16 cellular contexts compared by ENCODE assay signal in genomic region chr20:15487682-15488081, GRCh38.
A peak's percentile ranks its signal among the peaks of the same experiment; 100 is the strongest.
DNase-seq lines count a peak whose midpoint lies in the region; TF ChIP-seq lines count a peak whose summit lies in the region.
"Had no signal": no experiment of that assay in that cellular context is flagged by ENCODE, and none has a peak within 500 bp of the region (broad histone marks: within the 10 kb centered on the region; RNA-seq: fewer than 3 reads in every experiment).

No MANE protein-coding gene starts in this region.

- H3K79me1 ChIP-seq in trophoblast cell (ENCODE audit: low read length) = no peaks in the 10 kb centered on the region

- H3K4me3 ChIP-seq in Caco-2 (ENCODE audit: low read depth, low read length) (no peak overlapping the region), SJCRH30 (no peak overlapping the region), trophoblast cell (ENCODE audit: low read depth, low read length) (no peak overlapping the region)

- no peaks in the 10 kb centered on the region for H3K79me2 ChIP-seq in trophoblast cell (ENCODE audit: control insufficient read depth, insufficient read depth, low read length, poor library complexity)

- no peak overlapping the region for H2AFZ ChIP-seq in trophoblast cell (ENCODE audit: insufficient read depth, low read length, poor library complexity)

- no peak overlapping the region for H3K4me2 ChIP-seq in trophoblast cell (ENCODE audit: low read length)

- no peak overlapping the region for H3K14ac ChIP-seq in trophoblast cell (ENCODE audit: low read length)

- peak; percentile 55 to 69 for DNase-seq in Caco-2
- peak; percentile 3 for DNase-seq in EH (ENCODE audit: low read depth)
- peak; percentile 34 to 42 for DNase-seq in SJCRH30
- peak; percentile 30 to 52 for DNase-seq in trophoblast cell
- no peak for DNase-seq in activated CD4-positive, alpha-beta T cell treated with anti-CD3 and anti-CD28 coated beads, Interleukin-2, amount 50 U/mL, for 48 hours
- no peak for DNase-seq in DMS79 (lab: John Stamatoyannopoulos, UW)
- no peak for DNase-seq in NCI-H2196 (lab: John Stamatoyannopoulos, UW; ENCODE audit: unreplicated experiment)
- DNase-seq: ACHN; BE2C; C1 segment of cervical spinal cord; CD4-positive, CD25-positive, alpha-beta regulatory T cell; CD8-positive, alpha-beta memory T cell; COR-L47; DMS153; DMS79 treated with DMSO at 0.1 percent for 48 hours; H9 had no signal

- no peak overlapping the region for H3K18ac ChIP-seq in trophoblast cell (ENCODE audit: low read length)

- H3K9me3 ChIP-seq in Caco-2 (0 out of 2 replicates have a peak, but pooled peaks cover 10% of the 10 kb centered on the region), SJCRH30 (replicated peaks) (no peaks in the 10 kb centered on the region), trophoblast cell (ENCODE audit: insufficient read depth, low read depth, low read length) (no peaks in the 10 kb centered on the region)
- H3K9me3 ChIP-seq: BE2C had no signal

- H3K36me3 ChIP-seq in Caco-2 (ENCODE audit: control insufficient read depth, insufficient read depth, low read length) = no peaks in the 10 kb centered on the region
- no peaks in the 10 kb centered on the region for H3K36me3 ChIP-seq in SJCRH30
- no peaks in the 10 kb centered on the region for H3K36me3 ChIP-seq in trophoblast cell (ENCODE audit: control insufficient read depth in 1 of 2, insufficient read depth in 2 of 2, low read length in 2 of 2)
- H3K36me3 ChIP-seq: BE2C had no signal

- peak overlapping the region; percentile 29; the same call in 1 of the 2 replicates for H3K27ac ChIP-seq in SJCRH30
- H3K27ac ChIP-seq in trophoblast cell (ENCODE audit: low read depth, low read length) = no peak overlapping the region

- POLR2A ChIA-PET in Caco-2 (lab: Charles Lee) = interaction anchor here (1.2 kb wide), 1 partner anchor 11 kb away, joined by 6 read pairs; no protein-coding TSS in a partner anchor

- H3K27me3 Mint-ChIP-seq in Caco-2 (ENCODE audit: insufficient read depth, unreplicated experiment) = no peaks in the 10 kb centered on the region
- H3K27me3 Mint-ChIP-seq: CD4-positive, CD25-positive, alpha-beta regulatory T cell; CD8-positive, alpha-beta memory T cell had no signal

- H3K27me3 ChIP-seq in Caco-2 (replicated peaks; ENCODE audit: control insufficient read depth, insufficient read depth, low read length) = no peaks in the 10 kb centered on the region
- H3K27me3 ChIP-seq in SJCRH30 = no peaks in the 10 kb centered on the region
- no peaks in the 10 kb centered on the region for H3K27me3 ChIP-seq in trophoblast cell (ENCODE audit: insufficient read depth, low read length)
- H3K27me3 ChIP-seq: BE2C had no signal

- H3K9ac ChIP-seq in trophoblast cell (ENCODE audit: low read length) = no peak overlapping the region

- CTCF ChIA-PET in Caco-2 (lab: Charles Lee) = interaction anchor here (0.8 kb wide), 1 partner anchor 166 kb away, joined by 3 read pairs; no protein-coding TSS in a partner anchor

- H4K91ac ChIP-seq in trophoblast cell (ENCODE audit: low read depth, low read length) = no peak overlapping the region

- peaks cover 41% of the 10 kb centered on the region for H3K4me1 Mint-ChIP-seq in Caco-2 (ENCODE audit: low read depth, unreplicated experiment)
- H3K4me1 Mint-ChIP-seq: CD4-positive, CD25-positive, alpha-beta regulatory T cell; CD8-positive, alpha-beta memory T cell had no signal

- H4K8ac ChIP-seq in trophoblast cell (ENCODE audit: low read depth, low read length) = no peak overlapping the region

- no peak overlapping the region for H4K12ac ChIP-seq in trophoblast cell (ENCODE audit: low read depth, low read length)

- no peak overlapping the region for H3K23ac ChIP-seq in trophoblast cell (ENCODE audit: low read length)

- H3K36me3 Mint-ChIP-seq in Caco-2 (ENCODE audit: insufficient read depth, unreplicated experiment) = peaks cover 10% of the 10 kb centered on the region
- H3K36me3 Mint-ChIP-seq: CD4-positive, CD25-positive, alpha-beta regulatory T cell; CD8-positive, alpha-beta memory T cell had no signal

- no peak overlapping the region for H2BK5ac ChIP-seq in trophoblast cell (ENCODE audit: low read depth, low read length, poor library complexity)

- no TSS peak for BruUV-seq in Caco-2 (replicated peaks; lab: Mats Ljungman, UMichigan)

- no peak for TF ChIP-seq CTCF in Caco-2 (IDR thresholded peaks at IDR 0.05; ENCODE audit: insufficient read depth in 1 of 2, low read depth in 1 of 2, low read length in 1 of 2, severe bottlenecking in 1 of 2, unreplicated experiment in 1 of 2)

- H3K9me3 Mint-ChIP-seq in Caco-2 (ENCODE audit: unreplicated experiment) = peaks cover 47% of the 10 kb centered on the region
- H3K9me3 Mint-ChIP-seq: H9 had no signal

- no peak overlapping the region for H2AK5ac ChIP-seq in trophoblast cell (ENCODE audit: low read length)

- no CpG with 5 or more reads among the region's 2 CpGs for WGBS in trophoblast cell (ENCODE audit: extremely low coverage, insufficient coverage, insufficient read length)

- no peak overlapping the region for H2BK12ac ChIP-seq in trophoblast cell (ENCODE audit: low read length)

- peak overlapping the region; percentile 44 for H3K4me3 Mint-ChIP-seq in Caco-2 (ENCODE audit: unreplicated experiment)
- H3K4me3 Mint-ChIP-seq: CD4-positive, CD25-positive, alpha-beta regulatory T cell; H9 had no signal

- H3K4me1 ChIP-seq in Caco-2 (peaks cover 52% of the 10 kb centered on the region), SJCRH30 (peaks cover 11% of the 10 kb centered on the region), trophoblast cell (ENCODE audit: control insufficient read depth in 1 of 2, insufficient read depth in 2 of 2, low read length in 2 of 2) (peaks cover 0 to 9% of the 10 kb centered on the region in 2 experiments)
- H3K4me1 ChIP-seq: BE2C had no signal

- H2BK120ac ChIP-seq in trophoblast cell (ENCODE audit: insufficient read depth, low read length, poor library complexity) = no peak overlapping the region

- peak overlapping the region; percentile 90 for H3K27ac Mint-ChIP-seq in Caco-2 (ENCODE audit: unreplicated experiment)
- H3K27ac Mint-ChIP-seq: CD4-positive, CD25-positive, alpha-beta regulatory T cell; H9 had no signal

- no peak overlapping the region for H3K4ac ChIP-seq in trophoblast cell (ENCODE audit: low read depth, low read length)

- intact Hi-C loops in Caco-2 (cut with micrococcal nuclease; ENCODE audit: unreplicated experiment) = loop anchor here (1.0 kb wide), 3 partner anchors 11 to 167 kb away; no protein-coding TSS in a partner anchor

Comparison
In these comparisons a context has a peak if more than half of its experiments do, and no peak if none do; other contexts are left out.
1. DNase-seq: peak in Caco-2 (2 of 2), EH (single experiment), SJCRH30 (2 of 2) and trophoblast cell (2 of 2); none in activated CD4-positive, alpha-beta T cell treated with anti-CD3 and anti-CD28 coated beads, Interleukin-2, amount 50 U/mL, for 48 hours (0 of 2), DMS79 (single experiment) and NCI-H2196 (single experiment).